In the genomic region with DNA sequence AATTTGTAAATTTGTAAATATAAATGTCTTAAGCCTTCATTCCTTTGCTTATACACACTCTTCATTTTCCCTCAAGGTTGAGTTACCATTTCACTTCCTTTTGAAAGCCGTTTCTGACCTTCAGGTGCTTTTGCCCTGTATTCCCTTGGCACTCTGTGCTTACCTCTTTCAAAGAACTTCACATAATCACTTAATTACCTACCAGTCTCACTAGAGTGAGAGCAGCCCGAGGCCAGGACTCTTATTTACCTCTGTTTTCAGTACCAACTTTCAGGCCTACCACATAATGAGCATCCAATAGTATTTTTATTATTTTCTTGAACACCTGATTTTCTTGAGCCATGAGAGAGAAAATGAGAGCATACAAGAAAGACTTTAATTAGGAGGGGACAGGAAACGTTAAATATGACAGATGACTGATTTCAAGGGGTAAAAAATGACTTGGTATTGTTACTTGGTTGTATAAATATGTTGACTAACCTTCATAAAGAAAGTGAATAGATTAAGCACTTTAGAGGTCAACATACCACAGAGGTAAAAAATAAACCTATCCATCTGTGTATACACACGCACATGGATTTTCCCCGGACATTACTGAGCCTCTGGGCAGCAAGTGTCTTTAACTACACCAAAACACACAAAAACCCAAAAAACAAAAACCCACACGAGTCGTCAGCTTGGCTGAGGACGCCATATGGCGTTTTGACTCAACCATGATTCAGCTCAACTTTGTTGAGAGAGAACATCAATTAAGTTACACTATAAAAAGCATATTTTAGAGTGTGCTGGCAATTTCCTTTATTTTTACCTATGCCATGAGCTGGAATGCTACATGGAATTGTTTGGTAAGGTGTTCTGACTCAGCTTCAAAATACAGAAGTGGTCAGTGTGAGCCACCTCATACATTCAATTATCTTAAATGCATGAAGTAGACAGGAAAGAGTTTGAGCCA, we compare ENCODE assay signal across 12 cellular contexts. TPM values are rescaled to one million over a fixed set of nuclear protein-coding genes. Genes with fewer than 3 reads are reported as not detected.
DNase-seq lines count a peak whose midpoint lies in the region; ATAC-seq, FAIRE-seq and TF ChIP-seq lines count a peak whose summit lies in the region.
"Had no signal": no experiment of that assay in that cellular context is flagged by ENCODE, and none has a peak within 500 bp of the region (broad histone marks: within the 10 kb centered on the region; RNA-seq: fewer than 3 reads in every experiment).

No MANE protein-coding gene starts in this region.

- H3K9me3 ChIP-seq in endothelial cell of umbilical vein (replicated peaks; ENCODE audit: control insufficient read depth, insufficient read depth, low read length), result no peaks in the 10 kb centered on the region
- H3K9me3 ChIP-seq: pancreas had no signal

- intact Hi-C loops in endothelial cell of umbilical vein (cut with micrococcal nuclease), result no loop called here

- H3K4me3 ChIP-seq in GM12864 (ENCODE audit: low read depth, low read length) (no peak overlapping the region), endothelial cell of umbilical vein (replicated peaks in 1 of 3; ENCODE audit: insufficient read depth in 1 of 3, low read depth in 1 of 3, low read length in 3 of 3) (no peak overlapping the region)
- H3K4me3 ChIP-seq: pancreas had no signal

- CTCF ChIA-PET in endothelial cell of umbilical vein (lab: Charles Lee), result interaction anchor here (1.5 to 2.5 kb wide), 2 partner anchors 9 to 12 kb away, joined by 3 to 7 read pairs; no protein-coding TSS in a partner anchor

- H2AFZ ChIP-seq in endothelial cell of umbilical vein (ENCODE audit: low read depth, low read length), result no peak overlapping the region

- dilution Hi-C loops in endothelial cell of umbilical vein (cut with MboI; ENCODE audit: extremely low pct_ligation_motif_present, low sequenced_read_pairs), result no loop called here

- no peaks in the 10 kb centered on the region for H3K9me1 ChIP-seq in endothelial cell of umbilical vein (replicated peaks; ENCODE audit: control insufficient read depth, extremely low read depth, insufficient read depth, low read length)

- DNase-seq in A172 (ENCODE audit: low spot score), result peak; percentile 61
- peak; percentile 59 for DNase-seq in GM12864 (ENCODE audit: low read depth)
- DNase-seq in NCI-H1694 treated with DMSO at 0.1 percent for 48 hours (lab: John Stamatoyannopoulos, UW), result peak; percentile 18
- no peak for DNase-seq in endothelial cell of umbilical vein (ENCODE audit: low read depth, low spot score)
- DNase-seq in omental fat pad (ENCODE audit: low spot score), result no peak
- DNase-seq in effector CD4-positive, alpha-beta T cell, result no peak
- DNase-seq: activated gamma-delta T cell treated with Interleukin-2 at 50 U/mL for 16 hours; CD4-positive, alpha-beta T cell; NCI-H2227 treated with DMSO at 0.1 percent for 48 hours; pancreas had no signal

- H4K20me1 ChIP-seq in endothelial cell of umbilical vein (replicated peaks; ENCODE audit: control insufficient read depth, extremely low read depth, insufficient read depth, low read length), result peaks cover 26% of the 10 kb centered on the region

- peaks cover 22% of the 10 kb centered on the region for H3K4me1 ChIP-seq in endothelial cell of umbilical vein (ENCODE audit: control insufficient read depth, extremely low read depth, insufficient read depth, low read length)

- H3K4me2 ChIP-seq in endothelial cell of umbilical vein (ENCODE audit: insufficient read depth, low read length), result peak overlapping the region; percentile 9

- no peaks in the 10 kb centered on the region for H3K27me3 ChIP-seq in endothelial cell of umbilical vein (ENCODE audit: control insufficient read depth in 2 of 2, insufficient read depth in 2 of 2, low read length in 2 of 2)
- H3K27me3 ChIP-seq: pancreas had no signal

- no peak for TF ChIP-seq POLR2A in endothelial cell of umbilical vein (IDR thresholded peaks at IDR 0.05; ENCODE audit: low read depth, low read length)

- ATAC-seq in HG02884 (IDR thresholded peaks at IDR 0.05; ENCODE audit: unreplicated experiment) (no peak), omental fat pad (ENCODE audit: low FRiP score) (no peak), HG02588 (IDR thresholded peaks at IDR 0.05; ENCODE audit: unreplicated experiment) (no peak)
- ATAC-seq: pancreas had no signal

- peaks cover 0 to 2% of the 10 kb centered on the region in 2 experiments for H3K36me3 ChIP-seq in endothelial cell of umbilical vein (ENCODE audit: control insufficient read depth in 2 of 2, extremely low read depth in 1 of 2, insufficient read depth in 2 of 2, low read length in 2 of 2)
- H3K36me3 ChIP-seq: pancreas had no signal

- H3K27ac ChIP-seq in endothelial cell of umbilical vein (ENCODE audit: insufficient read depth, low read depth, low read length), result no peak overlapping the region
- H3K27ac ChIP-seq: pancreas had no signal

- TF ChIP-seq CTCF in GM12864 (IDR thresholded peaks at IDR 0.05; ENCODE audit: low read depth, low read length, missing control alignments), result no peak
- TF ChIP-seq CTCF in endothelial cell of umbilical vein (IDR thresholded peaks at IDR 0.05; ENCODE audit: extremely low read depth in 1 of 2, insufficient read depth in 1 of 2, low read depth in 1 of 2, low read length in 2 of 2), result no peak
- no peak for TF ChIP-seq CTCF in omental fat pad (IDR thresholded peaks at IDR 0.05)

- H3K79me2 ChIP-seq in endothelial cell of umbilical vein (ENCODE audit: control insufficient read depth, insufficient read depth, low read length), result peaks cover 76% of the 10 kb centered on the region

- POLR2A ChIA-PET in endothelial cell of umbilical vein (lab: Charles Lee), result no interaction called here

- no TSS peak for BruUV-seq in endothelial cell of umbilical vein (replicated peaks; lab: Mats Ljungman, UMichigan)

- no peak overlapping the region for H3K9ac ChIP-seq in endothelial cell of umbilical vein (replicated peaks; ENCODE audit: extremely low read depth, insufficient read depth, low read length)

- no peak for FAIRE-seq in endothelial cell of umbilical vein (lab: Jason Lieb, UNC)
- FAIRE-seq: pancreas had no signal

TF ChIP-seq in endothelial cell of umbilical vein, 7 proteins besides CTCF, POLR2A, EP300 and RAD21:
- TF ChIP-seq, protein P1, sequence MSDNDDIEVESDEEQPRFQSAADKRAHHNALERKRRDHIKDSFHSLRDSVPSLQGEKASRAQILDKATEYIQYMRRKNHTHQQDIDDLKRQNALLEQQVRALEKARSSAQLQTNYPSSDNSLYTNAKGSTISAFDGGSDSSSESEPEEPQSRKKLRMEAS (IDR thresholded peaks at IDR 0.05; ENCODE audit: insufficient read depth, insufficient read length), result no peak
- peak; percentile 33 for TF ChIP-seq FOS (IDR thresholded peaks at IDR 0.05; ENCODE audit: borderline replicate concordance, insufficient read depth, low read length)

RNA-seq across cellular contexts. Expression of a gene that starts 7.6 kb away (rescaled TPM):
- 53.5 and 80.1 TPM in 2 replicates for total RNA-seq in A172 (2014; rRNA removed; shearing (Covaris generic))
- total RNA-seq in endothelial cell of umbilical vein (91.9 and 107 TPM in 2 replicates), omental fat pad (100 to 1,000 TPM in 3 of 4 donors, 10 to 100 TPM in 1; 80.9 to 127 (median 103) TPM)
- polyA plus RNA-seq in endothelial cell of umbilical vein, result 48.5 and 73.2 TPM in 2 replicates
- 108 and 118 TPM in 2 replicates for polyA plus RNA-seq in endothelial cell of umbilical vein (2011; cell fraction: cytosol; rRNA removed)
- polyA plus RNA-seq in endothelial cell of umbilical vein (2011; cell fraction: nucleus; rRNA removed), result 61.4 and 67.8 TPM in 2 replicates
- polyA plus RNA-seq in endothelial cell of umbilical vein (2012), result 95.3 and 134 TPM in 2 replicates
- 222 and 286 TPM in 2 replicates for polyA minus RNA-seq in endothelial cell of umbilical vein
- 42.4 TPM for polyA minus RNA-seq in endothelial cell of umbilical vein (2011; cell fraction: cytosol; rRNA and poly(A)+ RNA removed)
- polyA minus RNA-seq in endothelial cell of umbilical vein (2011; cell fraction: nucleus; rRNA and poly(A)+ RNA removed), result 67.5 and 93.3 TPM in 2 replicates

Comparison
In these comparisons a context has a peak if more than half of its experiments do, and no peak if none do; other contexts are left out.
1. DNase-seq: peak in A172 (single experiment), GM12864 (single experiment) and NCI-H1694 treated with DMSO at 0.1 percent for 48 hours (single experiment); none in endothelial cell of umbilical vein (single experiment), omental fat pad (single experiment) and effector CD4-positive, alpha-beta T cell (single experiment).